1 cellular context compared by ENCODE assay signal in genomic region chrX:40068048-40068447, GRCh38.
TF ChIP-seq lines count a peak whose summit lies in the region.

No MANE protein-coding gene starts in this region.

TF ChIP-seq in H1, 55 proteins besides CTCF, POLR2A, EP300 and RAD21:
- TF ChIP-seq SP1 (IDR thresholded peaks at IDR 0.05; ENCODE audit: low read depth, low read length) (no peak), TEAD4 (IDR thresholded peaks at IDR 0.05; ENCODE audit: low read depth, low read length) (no peak), SP2 (IDR thresholded peaks at IDR 0.05; ENCODE audit: low read length) (no peak), CBX5 (IDR thresholded peaks at IDR 0.05; ENCODE audit: low read depth, low read length) (no peak), KDM4A (IDR thresholded peaks at IDR 0.05; ENCODE audit: low read depth, low read length, severe bottlenecking) (no peak), SAP30 (IDR thresholded peaks at IDR 0.05; ENCODE audit: insufficient read depth, insufficient replicate concordance, low read length) (no peak), KDM1A (IDR thresholded peaks at IDR 0.05; ENCODE audit: borderline replicate concordance, low read length) (no peak), HDAC6 (IDR thresholded peaks at IDR 0.05; ENCODE audit: low read depth, low read length) (no peak), ZNF274 (IDR thresholded peaks at IDR 0.05; ENCODE audit: borderline replicate concordance, extremely low read depth, low read length) (no peak)
TF ChIP-seq in H1: peak in this region for 0.
